Comparison of ENCODE assay signal across 10 cellular contexts in the genomic region with DNA sequence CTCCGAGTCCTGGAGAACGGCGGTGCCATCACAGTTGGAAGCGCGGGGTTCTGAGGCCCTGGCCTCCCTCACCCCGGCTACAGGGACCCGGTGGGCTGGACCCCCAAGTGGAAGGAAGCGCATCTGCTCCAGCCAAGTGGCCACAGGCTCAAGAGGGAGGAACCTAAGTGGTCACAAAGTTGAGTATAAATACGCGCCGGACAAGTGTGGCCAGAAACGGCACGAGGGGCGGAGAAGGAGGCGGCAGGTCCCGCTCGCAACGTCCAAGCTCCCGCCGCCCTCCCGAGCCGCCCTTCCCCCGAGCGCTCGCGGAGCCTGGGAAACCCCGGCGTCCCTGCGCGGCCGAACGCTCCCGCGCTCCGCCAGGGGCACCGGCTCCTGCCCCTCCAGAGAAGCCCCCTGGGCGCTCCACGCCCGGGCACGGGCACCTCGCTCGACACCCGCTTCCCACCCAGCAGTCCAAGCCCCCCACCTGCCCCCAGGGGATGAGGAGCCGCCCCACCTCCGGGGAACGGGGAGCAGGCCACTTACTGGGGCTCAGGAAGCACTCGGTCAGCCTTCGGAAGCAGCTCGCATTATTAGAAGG. TPM values are rescaled to one million over a fixed set of nuclear protein-coding genes. Genes with fewer than 3 reads are reported as not detected.
DNase-seq lines count a peak whose midpoint lies in the region; ATAC-seq and TF ChIP-seq lines count a peak whose summit lies in the region.
"Had no signal": no experiment of that assay in that cellular context is flagged by ENCODE, and none has a peak within 500 bp of the region (broad histone marks: within the 10 kb centered on the region; RNA-seq: fewer than 3 reads in every experiment).

No MANE protein-coding gene starts in this region.

- no peak overlapping the region for H3K27ac Mint-ChIP-seq in activated CD4-positive, alpha-beta T cell treated with anti-CD3 and anti-CD28 coated beads, Interleukin-2, amount 10 ng/mL, durations not matched to agents 7 days and 5 days

- H3K4me1 Mint-ChIP-seq in activated CD4-positive, alpha-beta T cell treated with anti-CD3 and anti-CD28 coated beads, Interleukin-2, amount 10 ng/mL, durations not matched to agents 7 days and 5 days, result peaks cover 7% of the 10 kb centered on the region

- POLR2A ChIA-PET in activated CD4-positive, alpha-beta T cell treated with anti-CD3 and anti-CD28 coated beads, Interleukin-2, amount 10 ng/mL, durations not matched to agents 7 days and 5 days (lab: Charles Lee), result no interaction called here

- in situ Hi-C loops in astrocyte of the spinal cord (cut with HindIII; ENCODE audit: low sequenced_read_pairs), result no loop called here

- no peak overlapping the region for H3K9ac ChIP-seq in stomach smooth muscle (ENCODE audit: low read length in 2 of 2)

- H3K27me3 ChIP-seq in H7 (ENCODE audit: control insufficient read depth, insufficient read depth, low read length) (peaks cover 75% of the 10 kb centered on the region), stomach smooth muscle (ENCODE audit: control insufficient read depth in 1 of 2, insufficient read depth in 2 of 2, low read length in 2 of 2) (peaks cover 35 to 70% of the 10 kb centered on the region in 2 donors)

- no peaks in the 10 kb centered on the region for H3K9me3 Mint-ChIP-seq in activated CD4-positive, alpha-beta T cell treated with anti-CD3 and anti-CD28 coated beads, Interleukin-2, amount 10 ng/mL, durations not matched to agents 7 days and 5 days

- peak overlapping the region; percentile 50 for H3K4me3 ChIP-seq in H7 (ENCODE audit: insufficient read depth, low read depth, low read length)
- peak overlapping the region; percentile 49 for H3K4me3 ChIP-seq in astrocyte of the spinal cord (ENCODE audit: low read depth, low read length)
- peak overlapping the region; percentile 55 to 74 for H3K4me3 ChIP-seq in stomach smooth muscle (ENCODE audit: low read length in 2 of 2)
- H3K4me3 ChIP-seq: GM12878 had no signal

- ATAC-seq in esophagus mucosa, result no peak
- ATAC-seq: GM12878 had no signal

- H3K27ac ChIP-seq in stomach smooth muscle (ENCODE audit: low read length), result no peak overlapping the region

- DNase-seq in H7 (peak; percentile 77), astrocyte of the spinal cord (ENCODE audit: low read depth, low spot score) (peak; percentile 23), left kidney (ENCODE audit: low read depth, low spot score) (peak; percentile 82), HPDE6-E6E7 (ENCODE audit: extremely low spot score) (no peak), Kasumi-1 (lab: John Stamatoyannopoulos, UW) (no peak)
- DNase-seq in activated CD4-positive, alpha-beta T cell treated with anti-CD3 and anti-CD28 coated beads, Interleukin-2, amount 10 ng/mL, durations not matched to agents 7 days and 5 days, result no peak
- DNase-seq: activated T-cell treated with anti-CD3 and anti-CD28 coated beads for 4 hours had no signal

- no peak overlapping the region for H3K4me3 Mint-ChIP-seq in activated CD4-positive, alpha-beta T cell treated with anti-CD3 and anti-CD28 coated beads, Interleukin-2, amount 10 ng/mL, durations not matched to agents 7 days and 5 days

- H3K36me3 Mint-ChIP-seq in activated CD4-positive, alpha-beta T cell treated with anti-CD3 and anti-CD28 coated beads, Interleukin-2, amount 10 ng/mL, durations not matched to agents 7 days and 5 days (ENCODE audit: low read depth), result no peaks in the 10 kb centered on the region

- CTCF ChIA-PET in activated CD4-positive, alpha-beta T cell treated with anti-CD3 and anti-CD28 coated beads, Interleukin-2, amount 10 ng/mL, durations not matched to agents 7 days and 5 days (lab: Charles Lee), result no interaction called here

- peaks cover 39% of the 10 kb centered on the region for H3K4me1 ChIP-seq in stomach smooth muscle (ENCODE audit: control insufficient read depth, insufficient read depth, low read length)

- H3K36me3 ChIP-seq in H7 (replicated peaks; ENCODE audit: control insufficient read depth, insufficient read depth, low read length) (no peaks in the 10 kb centered on the region), stomach smooth muscle (ENCODE audit: control insufficient read depth in 2 of 2, insufficient read depth in 2 of 2, low read length in 2 of 2) (no peaks in the 10 kb centered on the region)

- H3K27me3 Mint-ChIP-seq in activated CD4-positive, alpha-beta T cell treated with anti-CD3 and anti-CD28 coated beads, Interleukin-2, amount 10 ng/mL, durations not matched to agents 7 days and 5 days, result peaks cover 56% of the 10 kb centered on the region

- no peak for TF ChIP-seq CTCF in astrocyte of the spinal cord (IDR thresholded peaks at IDR 0.05; ENCODE audit: low read depth, low read length)

- H3K9me3 ChIP-seq in stomach smooth muscle (ENCODE audit: control insufficient read depth in 2 of 2, low read length in 2 of 2), result no peaks in the 10 kb centered on the region

RNA-seq across cellular contexts. Expression of gene PDE10A, which starts 1.5 kb away (rescaled TPM):
- 1.1 and 1.6 TPM in 2 replicates for total RNA-seq in H7 (2014; rRNA removed; shearing (Covaris generic))
- total RNA-seq in activated CD4-positive, alpha-beta T cell treated with anti-CD3 and anti-CD28 coated beads, Interleukin-2, amount 10 ng/mL, durations not matched to agents 7 days and 5 days, result not detected
- total RNA-seq in esophagus mucosa, result 0.72 TPM

Comparison
In these comparisons a context has a peak if more than half of its experiments do, and no peak if none do; other contexts are left out.
1. DNase-seq: peak in H7 (single experiment), astrocyte of the spinal cord (single experiment) and left kidney (single experiment); none in activated CD4-positive, alpha-beta T cell treated with anti-CD3 and anti-CD28 coated beads, Interleukin-2, amount 10 ng/mL, durations not matched to agents 7 days and 5 days (single experiment), HPDE6-E6E7 (single experiment) and Kasumi-1 (0 of 2).
2. Peak in every context shown above with its lines, with median percentiles within 50 percentile points of each other: H3K4me3 ChIP-seq.